In the genomic region with DNA sequence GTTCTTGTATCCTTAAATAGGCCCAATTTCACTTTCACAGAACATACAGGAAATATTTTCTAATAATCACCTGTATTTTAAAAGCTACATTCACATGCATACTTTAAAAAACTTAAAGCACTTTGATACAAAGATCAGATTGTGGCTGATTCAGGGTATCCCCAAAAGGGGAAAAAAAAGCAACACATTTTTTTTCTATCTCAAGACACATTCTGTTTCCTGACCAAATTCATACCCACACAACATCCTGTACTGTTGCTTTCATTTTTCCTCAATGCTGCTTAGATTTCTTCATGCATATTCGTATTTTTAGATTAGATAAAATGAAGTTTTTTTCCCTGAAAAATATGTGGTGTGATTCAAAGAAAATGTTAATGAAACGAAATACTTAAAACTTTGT, we compare ENCODE assay signal across 18 cellular contexts.
"Had no signal": no experiment of that assay in that cellular context is flagged by ENCODE, and none has a peak within 500 bp of the region (broad histone marks: within the 10 kb centered on the region; RNA-seq: fewer than 3 reads in every experiment).

No MANE protein-coding gene starts in this region.

- H3K4me3 ChIP-seq: adrenal gland, cardiac muscle cell, esophagus squamous epithelium, ovary, right lobe of liver, smooth muscle cell had no signal

- H3K27ac ChIP-seq: adrenal gland, cardiac muscle cell, esophagus squamous epithelium, ovary, right lobe of liver had no signal

- H3K9me3 Mint-ChIP-seq: activated naive CD4-positive, alpha-beta T cell treated with anti-CD3 and anti-CD28 coated beads, Interleukin-2, amount 10 ng/mL, durations not matched to agents 7 days and 5 days; activated T-helper 17 cell treated with anti-CD3 and anti-CD28 coated beads, Interleukin-2, amount 50 U/mL, for 72 hours; stimulated activated naive CD8-positive, alpha-beta T cell treated with anti-CD3 and anti-CD28 coated beads, Interleukin-15, Interleukin-2, amounts not matched to agents 100 ng/mL and 50 ng/mL, for 24 hours; T-helper 2 cell treated with Interferon-gamma antibody and Interleukin-4, amounts not matched to agents 5 μg/mL and 100 μg/mL, for 36 hours; type B pancreatic cell had no signal

- H3K36me3 Mint-ChIP-seq: activated naive CD4-positive, alpha-beta T cell treated with anti-CD3 and anti-CD28 coated beads, Interleukin-2, amount 10 ng/mL, durations not matched to agents 7 days and 5 days; type B pancreatic cell had no signal

- H3K27me3 ChIP-seq: adrenal gland, cardiac muscle cell, esophagus squamous epithelium, ovary, right lobe of liver had no signal

- H3K27me3 Mint-ChIP-seq: activated naive CD4-positive, alpha-beta T cell treated with anti-CD3 and anti-CD28 coated beads, Interleukin-2, amount 10 ng/mL, durations not matched to agents 7 days and 5 days; activated T-helper 17 cell treated with anti-CD3 and anti-CD28 coated beads, Interleukin-2, amount 50 U/mL, for 72 hours; stimulated activated naive CD8-positive, alpha-beta T cell treated with anti-CD3 and anti-CD28 coated beads, Interleukin-15, Interleukin-2, amounts not matched to agents 100 ng/mL and 50 ng/mL, for 24 hours; type B pancreatic cell had no signal

- DNase-seq: activated CD4-positive, alpha-beta T cell treated with anti-CD3 and anti-CD28 coated beads, Interleukin-2, amount 50 U/mL, for 1 hour; activated naive CD4-positive, alpha-beta T cell treated with anti-CD3 and anti-CD28 coated beads, Interleukin-2, amount 10 ng/mL, durations not matched to agents 7 days and 5 days; activated T-cell treated with anti-CD3 and anti-CD28 coated beads for 4 hours; adrenal gland; esophagus squamous epithelium; hippocampal formation; ovary; right lobe of liver; stimulated activated CD4-positive, alpha-beta T cell treated with anti-CD3 and anti-CD28 coated beads, Interleukin-4, amount 100 ng/mL, for 4 hours; stimulated activated CD8-positive, alpha-beta memory T cell treated with anti-CD3 and anti-CD28 coated beads, Interleukin-4, amount 100 ng/mL, for 48 hours had no signal

- H3K4me1 Mint-ChIP-seq: activated T-helper 17 cell treated with anti-CD3 and anti-CD28 coated beads, Interleukin-2, amount 50 U/mL, for 72 hours; neural crest cell had no signal

- H3K4me3 Mint-ChIP-seq: activated naive CD4-positive, alpha-beta T cell treated with anti-CD3 and anti-CD28 coated beads, Interleukin-2, amount 10 ng/mL, durations not matched to agents 7 days and 5 days; activated T-helper 17 cell treated with anti-CD3 and anti-CD28 coated beads, Interleukin-2, amount 50 U/mL, for 72 hours; neural crest cell; stimulated activated naive CD8-positive, alpha-beta T cell treated with anti-CD3 and anti-CD28 coated beads, Interleukin-15, Interleukin-2, amounts not matched to agents 100 ng/mL and 50 ng/mL, for 24 hours; T-helper 2 cell treated with Interferon-gamma antibody and Interleukin-4, amounts not matched to agents 5 μg/mL and 100 μg/mL, for 36 hours had no signal

- ATAC-seq: activated CD4-positive, CD25-positive, alpha-beta regulatory T cell treated with anti-CD3 and anti-CD28 coated beads, Interleukin-2, amount 50 U/mL, for 24 hours; activated T-helper 17 cell treated with anti-CD3 and anti-CD28 coated beads, Interleukin-2, amount 50 U/mL, for 72 hours had no signal

- H3K27ac Mint-ChIP-seq: activated naive CD4-positive, alpha-beta T cell treated with anti-CD3 and anti-CD28 coated beads, Interleukin-2, amount 10 ng/mL, durations not matched to agents 7 days and 5 days; activated T-helper 17 cell treated with anti-CD3 and anti-CD28 coated beads, Interleukin-2, amount 50 U/mL, for 72 hours; stimulated activated naive CD8-positive, alpha-beta T cell treated with anti-CD3 and anti-CD28 coated beads, Interleukin-15, Interleukin-2, amounts not matched to agents 100 ng/mL and 50 ng/mL, for 24 hours; T-helper 2 cell treated with Interferon-gamma antibody and Interleukin-4, amounts not matched to agents 5 μg/mL and 100 μg/mL, for 36 hours had no signal
